Comparison of ENCODE assay signal across 17 cellular contexts in the genomic region with DNA sequence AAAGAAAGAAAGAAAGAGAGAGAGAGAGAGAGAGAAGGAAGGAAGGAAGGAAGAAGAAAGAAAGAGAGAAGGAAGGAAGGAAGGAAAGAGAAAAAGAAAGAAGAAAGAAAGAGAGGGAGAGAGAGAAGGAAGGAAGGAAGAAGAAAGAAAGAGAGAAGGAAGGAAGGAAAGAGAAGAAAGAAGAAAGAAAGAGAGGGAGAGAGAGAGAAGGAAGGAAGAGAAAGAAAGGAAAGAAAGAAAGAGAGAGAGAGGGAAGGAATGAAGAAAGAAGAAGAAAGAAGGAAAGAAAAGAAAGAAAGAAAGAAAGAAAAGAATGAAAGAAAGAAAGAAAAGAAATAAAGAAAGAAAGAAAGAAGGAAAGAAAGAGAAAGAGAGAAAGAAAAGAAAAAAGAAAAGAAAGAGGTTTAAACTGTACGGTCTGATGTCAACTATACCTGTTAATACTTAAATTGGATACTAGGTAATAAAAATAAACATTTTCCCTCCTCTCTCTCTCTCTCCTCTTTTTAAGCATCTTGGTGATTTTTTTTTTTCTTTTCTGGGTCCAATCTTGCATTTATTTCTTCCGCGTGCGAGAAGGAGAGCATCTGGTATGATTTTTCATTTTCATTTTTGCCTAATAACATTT.
A peak's percentile ranks its signal among the peaks of the same experiment; 100 is the strongest.
DNase-seq lines count a peak whose midpoint lies in the region; ATAC-seq, FAIRE-seq and TF ChIP-seq lines count a peak whose summit lies in the region.
"Had no signal": no experiment of that assay in that cellular context is flagged by ENCODE, and none has a peak within 500 bp of the region (broad histone marks: within the 10 kb centered on the region; RNA-seq: fewer than 3 reads in every experiment).

No MANE protein-coding gene starts in this region.

- H3K36me3 ChIP-seq in MM.1S (replicated peaks; ENCODE audit: insufficient read depth, low read length) (no peaks in the 10 kb centered on the region), upper lobe of right lung (no peaks in the 10 kb centered on the region)
- H3K36me3 ChIP-seq: BLaER1 treated with 17β-estradiol and CSF1 and Interleukin-3, amounts not matched to agents 10 nM and 100 nM; HAP-1 had no signal

- no peak overlapping the region for H3K9ac ChIP-seq in MM.1S (ENCODE audit: low read length)
- H3K9ac ChIP-seq: BLaER1 treated with 17β-estradiol and CSF1 and Interleukin-3, amounts not matched to agents 10 nM and 100 nM had no signal

- no peaks in the 10 kb centered on the region for H3K4me1 Mint-ChIP-seq in T-helper 1 cell treated with Interleukin-12 subunit alpha and Interleukin-12 subunit beta and Interleukin-4 antibody, amounts not matched to agents 30 μg/mL and 1 μg/mL, for 36 hours (ENCODE audit: low read depth)
- no peaks in the 10 kb centered on the region for H3K4me1 Mint-ChIP-seq in central memory CD8-positive, alpha-beta T cell
- H3K4me1 Mint-ChIP-seq: B cell had no signal

- no peaks in the 10 kb centered on the region for H3K9me2 ChIP-seq in MM.1S (replicated peaks; ENCODE audit: insufficient read depth, low read length)

- H2AFZ ChIP-seq in MM.1S (ENCODE audit: low read length), result no peak overlapping the region

- DNase-seq in T-helper 1 cell (no peak), MM.1S (peak; percentile 8), upper lobe of right lung (no peak), HuH-7 (ENCODE audit: low spot score) (no peak)
- no peak for DNase-seq in central memory CD8-positive, alpha-beta T cell (ENCODE audit: low spot score in 2 of 2)
- DNase-seq: Calu3; CD8-positive, alpha-beta T cell; DMS79 treated with DMSO at 0.1 percent for 48 hours; GF-D8 had no signal

- intact Hi-C loops in upper lobe of right lung (cut with DNase I), result no loop called here

- TF ChIP-seq CTCF in MM.1S (IDR thresholded peaks at IDR 0.05; ENCODE audit: low read length) (no peak), upper lobe of right lung (IDR thresholded peaks at IDR 0.05) (no peak)

- H3F3A ChIP-seq in MM.1S (ENCODE audit: insufficient read depth, low read length), result no peaks in the 10 kb centered on the region

- H3K4me1 ChIP-seq in MM.1S (ENCODE audit: low read length), result no peaks in the 10 kb centered on the region
- H3K4me1 ChIP-seq in upper lobe of right lung, result no peaks in the 10 kb centered on the region
- H3K4me1 ChIP-seq: HAP-1 had no signal

- H3K4me3 Mint-ChIP-seq in T-helper 1 cell treated with Interleukin-12 subunit alpha and Interleukin-12 subunit beta and Interleukin-4 antibody, amounts not matched to agents 30 μg/mL and 1 μg/mL, for 36 hours, result no peak overlapping the region
- H3K4me3 Mint-ChIP-seq in central memory CD8-positive, alpha-beta T cell, result no peak overlapping the region
- H3K4me3 Mint-ChIP-seq: B cell; CD8-positive, alpha-beta T cell had no signal

- H3K27ac ChIP-seq in MM.1S (ENCODE audit: low read length) (no peak overlapping the region), upper lobe of right lung (no peak overlapping the region)
- H3K27ac ChIP-seq: 22Rv1; BLaER1 treated with 17β-estradiol and CSF1 and Interleukin-3, amounts not matched to agents 10 nM and 100 nM had no signal

- ATAC-seq in central memory CD8-positive, alpha-beta T cell (replicated peaks; ENCODE audit: extremely low read depth, poor library complexity, severe bottlenecking), result no peak
- ATAC-seq in upper lobe of right lung (no peak), HG02798 (IDR thresholded peaks at IDR 0.05; ENCODE audit: poor library complexity, unreplicated experiment) (no peak)
- ATAC-seq: CD8-positive, alpha-beta T cell had no signal

- H3K9me3 ChIP-seq in MM.1S (replicated peaks; ENCODE audit: insufficient read depth, low read length), result no peaks in the 10 kb centered on the region
- no peaks in the 10 kb centered on the region for H3K9me3 ChIP-seq in upper lobe of right lung
- H3K9me3 ChIP-seq: BLaER1 treated with 17β-estradiol and CSF1 and Interleukin-3, amounts not matched to agents 10 nM and 100 nM had no signal

- H3K9me3 Mint-ChIP-seq in T-helper 1 cell treated with Interleukin-12 subunit alpha and Interleukin-12 subunit beta and Interleukin-4 antibody, amounts not matched to agents 30 μg/mL and 1 μg/mL, for 36 hours, result no peaks in the 10 kb centered on the region
- H3K9me3 Mint-ChIP-seq in central memory CD8-positive, alpha-beta T cell, result peaks cover 10% of the 10 kb centered on the region
- H3K9me3 Mint-ChIP-seq: CD8-positive, alpha-beta T cell had no signal

- no peaks in the 10 kb centered on the region for H3K27me3 ChIP-seq in MM.1S (replicated peaks; ENCODE audit: insufficient read depth, low read length)
- H3K27me3 ChIP-seq in upper lobe of right lung, result peaks cover 7% of the 10 kb centered on the region
- H3K27me3 ChIP-seq: BLaER1 treated with 17β-estradiol and CSF1 and Interleukin-3, amounts not matched to agents 10 nM and 100 nM had no signal

- peak; percentile 16 for FAIRE-seq in A204.1 (lab: Jason Lieb, UNC)
- FAIRE-seq: H1 had no signal

- no peak overlapping the region for H3K4me3 ChIP-seq in MM.1S (ENCODE audit: low read length)
- H3K4me3 ChIP-seq in upper lobe of right lung, result no peak overlapping the region
- H3K4me3 ChIP-seq: BLaER1 treated with 17β-estradiol and CSF1 and Interleukin-3, amounts not matched to agents 10 nM and 100 nM; HAP-1 had no signal

- H3K27me3 Mint-ChIP-seq in T-helper 1 cell treated with Interleukin-12 subunit alpha and Interleukin-12 subunit beta and Interleukin-4 antibody, amounts not matched to agents 30 μg/mL and 1 μg/mL, for 36 hours (ENCODE audit: low read depth), result peaks cover 12% of the 10 kb centered on the region
- H3K27me3 Mint-ChIP-seq in central memory CD8-positive, alpha-beta T cell, result peaks cover 7% of the 10 kb centered on the region

- H4K20me1 ChIP-seq in MM.1S (ENCODE audit: insufficient read depth, low read length), result no peaks in the 10 kb centered on the region
- H4K20me1 ChIP-seq: BLaER1 treated with 17β-estradiol and CSF1 and Interleukin-3, amounts not matched to agents 10 nM and 100 nM had no signal

- H3K27ac Mint-ChIP-seq in T-helper 1 cell treated with Interleukin-12 subunit alpha and Interleukin-12 subunit beta and Interleukin-4 antibody, amounts not matched to agents 30 μg/mL and 1 μg/mL, for 36 hours, result peak overlapping the region; percentile 39
- H3K27ac Mint-ChIP-seq in central memory CD8-positive, alpha-beta T cell (ENCODE audit: low read depth), result peak overlapping the region; percentile 10
- H3K27ac Mint-ChIP-seq: B cell; CD8-positive, alpha-beta T cell had no signal

- H3K79me2 ChIP-seq in MM.1S (ENCODE audit: low read length), result no peaks in the 10 kb centered on the region

- H3K36me3 Mint-ChIP-seq in T-helper 1 cell treated with Interleukin-12 subunit alpha and Interleukin-12 subunit beta and Interleukin-4 antibody, amounts not matched to agents 30 μg/mL and 1 μg/mL, for 36 hours (ENCODE audit: low read depth), result no peaks in the 10 kb centered on the region
- no peaks in the 10 kb centered on the region for H3K36me3 Mint-ChIP-seq in central memory CD8-positive, alpha-beta T cell (ENCODE audit: insufficient read depth)
- H3K36me3 Mint-ChIP-seq: CD8-positive, alpha-beta T cell had no signal

- peak overlapping the region; percentile 8; the same call in 1 of the 2 replicates for H3K4me2 ChIP-seq in MM.1S (ENCODE audit: low read depth, low read length)
- H3K4me2 ChIP-seq: BLaER1 treated with 17β-estradiol and CSF1 and Interleukin-3, amounts not matched to agents 10 nM and 100 nM had no signal
